Comparison of ENCODE assay signal across 1 cellular context in the genomic region with DNA sequence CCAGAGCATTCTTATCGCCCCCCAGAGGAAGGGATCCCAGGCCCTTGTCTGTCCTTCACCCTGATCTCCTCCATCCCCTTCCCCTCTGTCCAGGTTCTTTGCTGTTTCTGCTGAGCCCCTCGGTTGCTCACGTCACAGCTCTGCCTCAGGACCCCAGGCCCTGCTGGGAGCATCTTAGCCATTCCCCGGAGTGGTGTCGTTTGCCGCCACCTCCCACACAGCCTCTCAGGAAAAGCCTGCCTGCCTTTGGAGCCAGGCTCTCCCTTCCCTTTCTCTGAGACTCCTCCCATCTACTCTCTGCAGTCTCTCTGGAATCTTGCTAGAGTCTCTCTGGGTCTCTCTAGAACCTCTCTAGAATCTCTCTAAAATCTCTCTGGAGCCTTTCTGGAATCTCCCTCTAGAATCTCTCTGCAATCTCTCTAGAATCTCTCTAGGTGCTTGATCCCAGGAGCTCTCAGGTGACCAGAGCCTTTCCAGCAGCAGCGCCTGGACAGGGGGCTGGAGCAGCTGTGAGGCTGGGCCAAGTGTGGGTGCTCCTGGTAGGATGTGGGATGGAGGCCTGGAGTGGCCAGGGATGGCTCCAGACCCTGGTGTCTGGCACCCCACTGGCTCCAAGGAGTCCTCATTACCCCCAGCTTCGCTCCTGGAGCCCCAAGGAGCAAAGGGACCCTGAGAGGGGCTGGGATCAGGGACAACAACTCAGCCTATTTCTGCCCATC.
TF ChIP-seq lines count a peak whose summit lies in the region.

No MANE protein-coding gene starts in this region.

TF ChIP-seq in WTC11, 78 proteins besides CTCF, POLR2A, EP300 and RAD21 (continued from another document):
- TF ChIP-seq, protein P1, sequence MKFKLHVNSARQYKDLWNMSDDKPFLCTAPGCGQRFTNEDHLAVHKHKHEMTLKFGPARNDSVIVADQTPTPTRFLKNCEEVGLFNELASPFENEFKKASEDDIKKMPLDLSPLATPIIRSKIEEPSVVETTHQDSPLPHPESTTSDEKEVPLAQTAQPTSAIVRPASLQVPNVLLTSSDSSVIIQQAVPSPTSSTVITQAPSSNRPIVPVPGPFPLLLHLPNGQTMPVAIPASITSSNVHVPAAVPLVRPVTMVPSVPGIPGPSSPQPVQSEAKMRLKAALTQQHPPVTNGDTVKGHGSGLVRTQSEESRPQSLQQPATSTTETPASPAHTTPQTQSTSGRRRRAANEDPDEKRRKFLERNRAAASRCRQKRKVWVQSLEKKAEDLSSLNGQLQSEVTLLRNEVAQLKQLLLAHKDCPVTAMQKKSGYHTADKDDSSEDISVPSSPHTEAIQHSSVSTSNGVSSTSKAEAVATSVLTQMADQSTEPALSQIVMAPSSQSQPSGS (CRISPR knock-in tag; IDR thresholded peaks at IDR 0.05; ENCODE audit: borderline replicate concordance, low read depth) = no peak
- TF ChIP-seq ZBTB21 (CRISPR knock-in tag; IDR thresholded peaks at IDR 0.05; ENCODE audit: borderline replicate concordance) = no peak
- no peak for TF ChIP-seq RELA (CRISPR knock-in tag; IDR thresholded peaks at IDR 0.05; ENCODE audit: borderline replicate concordance)
- no peak for TF ChIP-seq ZNF416 (CRISPR knock-in tag; IDR thresholded peaks at IDR 0.05)
- TF ChIP-seq PRRX2 (CRISPR knock-in tag; IDR thresholded peaks at IDR 0.05) = no peak
